Comparison of ENCODE assay signal across 17 cellular contexts in the genomic region with DNA sequence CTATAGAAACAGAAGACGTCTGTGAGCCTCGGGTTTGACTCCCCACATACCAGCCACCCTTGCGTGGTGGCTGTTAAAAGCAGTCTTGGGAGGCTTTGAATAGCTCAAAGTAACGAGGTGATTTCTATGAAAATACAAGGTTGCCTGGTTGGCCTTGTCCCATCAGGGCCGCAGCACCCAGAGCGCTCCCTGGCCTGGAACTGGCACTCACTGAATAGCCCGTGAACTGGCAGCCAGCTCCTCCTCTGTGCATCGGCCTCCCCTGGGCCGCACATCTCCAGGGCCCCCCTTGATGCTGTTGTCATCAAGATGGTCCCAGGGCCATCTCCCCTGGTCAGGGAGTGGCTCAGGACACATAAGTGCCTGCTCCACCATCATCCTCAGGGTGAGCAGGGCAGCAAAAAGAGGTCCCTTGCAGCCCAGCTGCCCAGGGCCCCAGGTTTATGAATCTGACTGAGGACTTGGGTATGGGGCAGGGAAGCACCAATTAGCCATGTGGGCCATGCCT.
"Had no signal": no experiment of that assay in that cellular context is flagged by ENCODE, and none has a peak within 500 bp of the region (broad histone marks: within the 10 kb centered on the region; RNA-seq: fewer than 3 reads in every experiment).

No MANE protein-coding gene starts in this region.

- ATAC-seq: activated naive CD8-positive, alpha-beta T cell treated with anti-CD3 and anti-CD28 coated beads, Interleukin-2, amount 50 U/mL, for 24 hours; gastrocnemius medialis; heart left ventricle; left cardiac atrium; pancreas; stimulated activated effector memory CD8-positive, alpha-beta T cell treated with anti-CD3 and anti-CD28 coated beads, Interleukin-12 subunit alpha, Interleukin-12 subunit beta, amount 100 ng/mL, for 72 hours had no signal

- H3K4me3 Mint-ChIP-seq: activated B cell treated with CpG ODN at 0.5 μM for 24 hours; activated CD4-positive, alpha-beta T cell treated with anti-CD3 and anti-CD28 coated beads, Interleukin-2, amount 10 ng/mL, durations not matched to agents 7 days and 5 days; activated naive CD4-positive, alpha-beta T cell treated with anti-CD3 and anti-CD28 coated beads for 36 hours; activated naive CD8-positive, alpha-beta T cell treated with anti-CD3 and anti-CD28 coated beads, Interleukin-2, amount 50 U/mL, for 24 hours; dendritic cell treated with granulocyte-macrophage colony-stimulating factor and Interleukin-4, amounts not matched to agents 40 ng/mL and 50 ng/mL, for 4 days; stimulated activated effector memory CD8-positive, alpha-beta T cell treated with anti-CD3 and anti-CD28 coated beads, Interleukin-12 subunit alpha, Interleukin-12 subunit beta, amount 100 ng/mL, for 72 hours had no signal

- H3K4me3 ChIP-seq: ascending aorta, breast epithelium, gastrocnemius medialis, heart left ventricle, pancreas, thoracic aorta, uterus had no signal

- H3K4me1 Mint-ChIP-seq: activated B cell treated with CpG ODN at 0.5 μM for 24 hours; activated CD4-positive, alpha-beta T cell treated with anti-CD3 and anti-CD28 coated beads, Interleukin-2, amount 10 ng/mL, durations not matched to agents 7 days and 5 days; activated naive CD8-positive, alpha-beta T cell treated with anti-CD3 and anti-CD28 coated beads, Interleukin-2, amount 50 U/mL, for 24 hours had no signal

- H3K36me3 Mint-ChIP-seq: stimulated activated effector memory CD8-positive, alpha-beta T cell treated with anti-CD3 and anti-CD28 coated beads, Interleukin-12 subunit alpha, Interleukin-12 subunit beta, amount 100 ng/mL, for 72 hours had no signal

- H3K9me3 Mint-ChIP-seq: activated B cell treated with CpG ODN at 0.5 μM for 24 hours; activated CD4-positive, alpha-beta T cell treated with anti-CD3 and anti-CD28 coated beads, Interleukin-2, amount 10 ng/mL, durations not matched to agents 7 days and 5 days; activated naive CD4-positive, alpha-beta T cell treated with anti-CD3 and anti-CD28 coated beads for 36 hours; activated naive CD8-positive, alpha-beta T cell treated with anti-CD3 and anti-CD28 coated beads, Interleukin-2, amount 50 U/mL, for 24 hours; dendritic cell treated with granulocyte-macrophage colony-stimulating factor and Interleukin-4, amounts not matched to agents 40 ng/mL and 50 ng/mL, for 4 days; stimulated activated effector memory CD8-positive, alpha-beta T cell treated with anti-CD3 and anti-CD28 coated beads, Interleukin-12 subunit alpha, Interleukin-12 subunit beta, amount 100 ng/mL, for 72 hours had no signal

- H3K36me3 ChIP-seq: ascending aorta, breast epithelium, gastrocnemius medialis, heart left ventricle, pancreas, thoracic aorta, uterus had no signal

- H3K9me3 ChIP-seq: ascending aorta, breast epithelium, gastrocnemius medialis, heart left ventricle, pancreas, thoracic aorta, uterus had no signal

- H3K27ac Mint-ChIP-seq: activated B cell treated with CpG ODN at 0.5 μM for 24 hours; activated CD4-positive, alpha-beta T cell treated with anti-CD3 and anti-CD28 coated beads, Interleukin-2, amount 10 ng/mL, durations not matched to agents 7 days and 5 days; activated naive CD4-positive, alpha-beta T cell treated with anti-CD3 and anti-CD28 coated beads for 36 hours; activated naive CD8-positive, alpha-beta T cell treated with anti-CD3 and anti-CD28 coated beads, Interleukin-2, amount 50 U/mL, for 24 hours; dendritic cell treated with granulocyte-macrophage colony-stimulating factor and Interleukin-4, amounts not matched to agents 40 ng/mL and 50 ng/mL, for 4 days; stimulated activated effector memory CD8-positive, alpha-beta T cell treated with anti-CD3 and anti-CD28 coated beads, Interleukin-12 subunit alpha, Interleukin-12 subunit beta, amount 100 ng/mL, for 72 hours had no signal

- H3K4me1 ChIP-seq: ascending aorta, breast epithelium, gastrocnemius medialis, heart left ventricle, pancreas, uterus had no signal

- H3K27me3 ChIP-seq: ascending aorta, pancreas, uterus had no signal

- H3K27ac ChIP-seq: ascending aorta, breast epithelium, gastrocnemius medialis, heart left ventricle, pancreas, thoracic aorta, uterus had no signal

- H3K27me3 Mint-ChIP-seq: activated B cell treated with CpG ODN at 0.5 μM for 24 hours had no signal

- DNase-seq: activated B cell treated with CpG ODN at 0.5 μM for 24 hours; activated CD4-positive, alpha-beta T cell treated with anti-CD3 and anti-CD28 coated beads, Interleukin-2, amount 10 ng/mL, durations not matched to agents 7 days and 5 days; activated naive CD4-positive, alpha-beta T cell treated with anti-CD3 and anti-CD28 coated beads for 36 hours; activated naive CD8-positive, alpha-beta T cell treated with anti-CD3 and anti-CD28 coated beads, Interleukin-2, amount 50 U/mL, for 24 hours; cerebellar nuclear complex; left cardiac atrium; pancreas; retina; SW 1271 had no signal
